In genomic region chr1:238323483-238323882, GRCh38 we compare ENCODE assay signal across 23 cellular contexts.
"Had no signal": no experiment of that assay in that cellular context is flagged by ENCODE, and none has a peak within 500 bp of the region (broad histone marks: within the 10 kb centered on the region; RNA-seq: fewer than 3 reads in every experiment).

No MANE protein-coding gene starts in this region.

- H3K79me2 ChIP-seq: hepatocyte had no signal

- FAIRE-seq: colon, endothelial cell of umbilical vein, frontal cortex had no signal

- DNase-seq: dermis blood vessel endothelial cell; dorsolateral prefrontal cortex; effector CD4-positive, alpha-beta T cell; effector memory CD4-positive, alpha-beta T cell; heart left ventricle; hypothalamus; immature natural killer cell; islet precursor cell; left cardiac atrium; left lung; left ventricle myocardium superior; lower lobe of right lung; mesenchymal stem cell; naive thymus-derived CD8-positive, alpha-beta T cell had no signal

- H3K27ac Mint-ChIP-seq: mesothelial cell of epicardium had no signal

- H3K4me3 ChIP-seq: coronary artery, dorsolateral prefrontal cortex, esophagus muscularis mucosa, gastroesophageal sphincter, heart left ventricle, hepatocyte, left lung, lower lobe of right lung had no signal

- H3K4me2 ChIP-seq: hepatocyte had no signal

- H3K27ac ChIP-seq: coronary artery, dorsolateral prefrontal cortex, esophagus muscularis mucosa, foreskin keratinocyte, gastroesophageal sphincter, heart left ventricle, hepatocyte, left lung, lower lobe of right lung had no signal

- H3K9me3 ChIP-seq: esophagus muscularis mucosa, gastroesophageal sphincter, left lung, lower lobe of right lung had no signal

- H3K4me1 ChIP-seq: esophagus muscularis mucosa, foreskin keratinocyte, gastroesophageal sphincter, heart left ventricle, left lung, lower lobe of right lung had no signal

- H3K27me3 Mint-ChIP-seq: naive thymus-derived CD8-positive, alpha-beta T cell had no signal

- H3K4me1 Mint-ChIP-seq: mesothelial cell of epicardium; naive thymus-derived CD8-positive, alpha-beta T cell had no signal

- H3K36me3 Mint-ChIP-seq: immature natural killer cell, mesothelial cell of epicardium had no signal

- ATAC-seq: gastroesophageal sphincter; heart left ventricle; left cardiac atrium; left lung; left ventricle myocardium superior; lower lobe of right lung; naive thymus-derived CD8-positive, alpha-beta T cell had no signal

- H3K36me3 ChIP-seq: esophagus muscularis mucosa, gastroesophageal sphincter, heart left ventricle, left lung, lower lobe of right lung had no signal

- H3K27me3 ChIP-seq: dorsolateral prefrontal cortex, esophagus muscularis mucosa, foreskin keratinocyte, gastroesophageal sphincter, heart left ventricle, hepatocyte, left lung had no signal

- H3K4me3 Mint-ChIP-seq: immature natural killer cell; mesothelial cell of epicardium; naive thymus-derived CD8-positive, alpha-beta T cell had no signal

- H2AFZ ChIP-seq: hepatocyte had no signal
